Comparison of ENCODE assay signal across 12 cellular contexts in genomic region chr9:101337237-101337636, GRCh38. TPM values are rescaled to one million over a fixed set of nuclear protein-coding genes. Genes with fewer than 3 reads are reported as not detected.
"Had no signal": no experiment of that assay in that cellular context is flagged by ENCODE, and none has a peak within 500 bp of the region (broad histone marks: within the 10 kb centered on the region; RNA-seq: fewer than 3 reads in every experiment).

No MANE protein-coding gene starts in this region.

- H3K4me2 ChIP-seq: GM23338 had no signal

- FAIRE-seq: H1, H54 had no signal

- H3K27ac ChIP-seq: GM23248 had no signal

- H3K9ac ChIP-seq: GM23248 had no signal

- DNase-seq: GM23248, GOT3, H7, H9, HCEC 1CT, HFFc6 had no signal

- H2AFZ ChIP-seq: GM23248, GM23338 had no signal

- H3K9me3 ChIP-seq: HAP-1 had no signal

- ATAC-seq: GM23338, HCT116 had no signal

- H3K4me1 ChIP-seq: HAP-1 had no signal

- H3K4me3 ChIP-seq: GM23248, GM23338, HAP-1 had no signal

- H3K36me3 ChIP-seq: HAP-1 had no signal

RNA-seq across cellular contexts. Expression of gene BAAT, which starts 47.6 kb away (rescaled TPM):
- total RNA-seq: GM23248, H4 had no signal
